ENCODE assay signal across 8 cellular contexts in genomic region chr1:26706315-26706714, GRCh38. TPM values are rescaled to one million over a fixed set of nuclear protein-coding genes. Genes with fewer than 3 reads are reported as not detected.
DNase-seq lines count a peak whose midpoint lies in the region; ATAC-seq and TF ChIP-seq lines count a peak whose summit lies in the region.

No MANE protein-coding gene starts in this region.

- H3K4me1 ChIP-seq in Panc1 (ENCODE audit: control insufficient read depth, insufficient read depth, low read length) (peaks cover 67% of the 10 kb centered on the region), rectal smooth muscle tissue (ENCODE audit: control insufficient read depth, insufficient read depth, low read length) (peaks cover 30% of the 10 kb centered on the region)

- H3K4me3 ChIP-seq in GM12865 (ENCODE audit: low read depth, low read length) (0 out of 2 replicates have a peak overlapping the region, but pooled peaks have one; percentile 4), Panc1 (ENCODE audit: low read depth in 2 of 2, low read length in 2 of 2) (peak overlapping the region in 1 of 2 experiments; percentile 31; a peak in 2 of 4 replicates), fibroblast of villous mesenchyme (ENCODE audit: low read depth, low read length) (no peak overlapping the region), rectal smooth muscle tissue (ENCODE audit: low read length) (peak overlapping the region; percentile 42)

- TF ChIP-seq CTCF in GM12865 (IDR thresholded peaks at IDR 0.05; ENCODE audit: insufficient read depth, low read depth, low read length, missing control alignments) (no peak), Panc1 (IDR thresholded peaks at IDR 0.05) (no peak), fibroblast of villous mesenchyme (IDR thresholded peaks at IDR 0.05; ENCODE audit: insufficient read depth, low read depth, low read length) (no peak)

- no peak overlapping the region for H3K9ac ChIP-seq in rectal smooth muscle tissue (ENCODE audit: low read length)

- POLR2A ChIA-PET in Panc1 (lab: Charles Lee) = interaction anchor here (0.5 to 0.6 kb wide), 3 partner anchors 9 to 1962 kb away, joined by 4 to 6 read pairs (median 6); no protein-coding TSS in a partner anchor

- BruUV-seq in Panc1 (replicated peaks; lab: Mats Ljungman, UMichigan) = no TSS peak

- in situ Hi-C loops in Panc1 (cut with HindIII; ENCODE audit: low pct_unique_long_range_greater_than_20kb, low sequenced_read_pairs) = no loop called here

- 0 out of 2 replicates have a peak, but pooled peaks cover 2% of the 10 kb centered on the region for H3K36me3 ChIP-seq in Panc1 (ENCODE audit: control insufficient read depth, insufficient read depth, low read length)
- H3K36me3 ChIP-seq in rectal smooth muscle tissue (ENCODE audit: control insufficient read depth, insufficient read depth, low read length) = no peaks in the 10 kb centered on the region

- ATAC-seq in Panc1 (peak; percentile 42; the same call in 1 of the 2 replicates), HG03025 (IDR thresholded peaks at IDR 0.05; ENCODE audit: low FRiP score, unreplicated experiment) (no peak), HG02870 (IDR thresholded peaks at IDR 0.05; ENCODE audit: unreplicated experiment) (no peak)

- CTCF ChIA-PET in Panc1 (lab: Charles Lee) = interaction anchor here (0.6 to 0.8 kb wide), 2 partner anchors 17 to 29 kb away, joined by 4 to 8 read pairs; no protein-coding TSS in a partner anchor

- H3K27me3 ChIP-seq in Panc1 (ENCODE audit: control insufficient read depth, insufficient read depth, low read length) (no peaks in the 10 kb centered on the region), rectal smooth muscle tissue (ENCODE audit: control insufficient read depth, insufficient read depth, low read length) (no peaks in the 10 kb centered on the region)

- H3K9me3 ChIP-seq in Panc1 (ENCODE audit: control insufficient read depth, insufficient read depth, low read depth, low read length) = no peaks in the 10 kb centered on the region

- intact Hi-C loops in Panc1 (cut with micrococcal nuclease; ENCODE audit: unreplicated experiment) = no loop called here

- DNase-seq in GM12865 (ENCODE audit: low read depth) (peak; percentile 40), Panc1 (ENCODE audit: low read depth, low spot score) (no peak), fibroblast of villous mesenchyme (ENCODE audit: low read depth) (peak; percentile 57), NCI-H2081 treated with DMSO at 0.1 percent for 48 hours (lab: John Stamatoyannopoulos, UW) (no peak), iPS-NIHi7 (ENCODE audit: extremely low spot score) (no peak)

- H3K27ac ChIP-seq in Panc1 (ENCODE audit: low read length) (peak overlapping the region; percentile 81), rectal smooth muscle tissue (ENCODE audit: low read depth, low read length) (peak overlapping the region; percentile 32)

RNA-seq across cellular contexts. Expression of gene ARID1A, which starts 10.5 kb away (rescaled TPM):
- total RNA-seq in Panc1 (2021; ENCODE audit: unreplicated experiment) = 110 TPM
- polyA plus RNA-seq in Panc1 (2012; ENCODE audit: insufficient read length) = 130 TPM
- 24.8 and 31.1 TPM in 2 replicates for total RNA-seq in fibroblast of villous mesenchyme

Comparison
In these comparisons a context has a peak if more than half of its experiments do, and no peak if none do; other contexts are left out.
1. DNase-seq: peak in GM12865 (single experiment) and fibroblast of villous mesenchyme (single experiment); none in Panc1 (single experiment), NCI-H2081 treated with DMSO at 0.1 percent for 48 hours (single experiment) and iPS-NIHi7 (single experiment).